1 cellular context compared by ENCODE assay signal in genomic region chr1:116475850-116476218, GRCh38.
A peak's percentile ranks its signal among the peaks of the same experiment; 100 is the strongest.
TF ChIP-seq lines count a peak whose summit lies in the region.

No MANE protein-coding gene starts in this region.

TF ChIP-seq in HepG2, 621 proteins besides CTCF, POLR2A, EP300 and RAD21 (continues in another document):
- no peak for TF ChIP-seq NCOA5 (CRISPR knock-in tag; IDR thresholded peaks at IDR 0.05)
- TF ChIP-seq HINFP (CRISPR knock-in tag; IDR thresholded peaks at IDR 0.05; ENCODE audit: low read depth) = no peak
- no peak for TF ChIP-seq HMGXB3 (CRISPR knock-in tag; IDR thresholded peaks at IDR 0.05; ENCODE audit: borderline replicate concordance)
- peak; percentile 45 for TF ChIP-seq ZNF883 (CRISPR knock-in tag; IDR thresholded peaks at IDR 0.05; ENCODE audit: not compliant biosample characterization)
- TF ChIP-seq STAT5B (CRISPR knock-in tag; IDR thresholded peaks at IDR 0.05) = no peak
- TF ChIP-seq FUBP1 (CRISPR knock-in tag; IDR thresholded peaks at IDR 0.05; ENCODE audit: borderline replicate concordance) = no peak
- no peak for TF ChIP-seq TRAFD1 (CRISPR knock-in tag; IDR thresholded peaks at IDR 0.05; ENCODE audit: borderline replicate concordance)
- TF ChIP-seq ZNF772 (CRISPR knock-in tag; IDR thresholded peaks at IDR 0.05) = no peak
- no peak for TF ChIP-seq MYC (CRISPR knock-in tag; IDR thresholded peaks at IDR 0.05; ENCODE audit: borderline replicate concordance)
- TF ChIP-seq ZNF580 (CRISPR knock-in tag; IDR thresholded peaks at IDR 0.05; ENCODE audit: borderline replicate concordance, low read depth) = 0 out of 2 replicates have a peak, but pooled peaks have one; percentile 4
- TF ChIP-seq ZFP91 (CRISPR knock-in tag; IDR thresholded peaks at IDR 0.05; ENCODE audit: borderline replicate concordance) = peak; percentile 6; the same call in 1 of the 2 replicates
- no peak for TF ChIP-seq TOPORS (CRISPR knock-in tag; IDR thresholded peaks at IDR 0.05)
- 0 out of 2 replicates have a peak, but pooled peaks have one; percentile 43 for TF ChIP-seq ZNF572 (CRISPR knock-in tag; IDR thresholded peaks at IDR 0.05)
- TF ChIP-seq ZNF547 (CRISPR knock-in tag; IDR thresholded peaks at IDR 0.05) = 0 out of 2 replicates have a peak, but pooled peaks have one; percentile 72
- TF ChIP-seq HOXA9 (CRISPR knock-in tag; IDR thresholded peaks at IDR 0.05; ENCODE audit: borderline replicate concordance) = no peak
- 0 out of 2 replicates have a peak, but pooled peaks have one; percentile 16 for TF ChIP-seq ZNF296 (CRISPR knock-in tag; conservative IDR thresholded peaks at IDR 0.05)
- TF ChIP-seq ZNF570 (CRISPR knock-in tag; IDR thresholded peaks at IDR 0.05; ENCODE audit: borderline replicate concordance) = no peak
- TF ChIP-seq TMF1 (CRISPR knock-in tag; IDR thresholded peaks at IDR 0.05; ENCODE audit: low read depth) = no peak
- 0 out of 2 replicates have a peak, but pooled peaks have one; percentile 1 for TF ChIP-seq SRY (CRISPR knock-in tag; IDR thresholded peaks at IDR 0.05)
- TF ChIP-seq PHF8 (CRISPR knock-in tag; IDR thresholded peaks at IDR 0.05) = peak; percentile 9; the same call in 1 of the 2 replicates
- TF ChIP-seq E2F2 (CRISPR knock-in tag; IDR thresholded peaks at IDR 0.05; ENCODE audit: borderline replicate concordance) = no peak
- TF ChIP-seq SOX5 (CRISPR knock-in tag; IDR thresholded peaks at IDR 0.05; ENCODE audit: borderline replicate concordance) = no peak
- TF ChIP-seq THAP9 (CRISPR knock-in tag; IDR thresholded peaks at IDR 0.05; ENCODE audit: borderline replicate concordance) = no peak
- 0 out of 2 replicates have a peak, but pooled peaks have one; percentile 71 for TF ChIP-seq FOXO4 (CRISPR knock-in tag; conservative IDR thresholded peaks at IDR 0.05)
- TF ChIP-seq ELF3 (CRISPR knock-in tag; IDR thresholded peaks at IDR 0.05) = no peak
- TF ChIP-seq ZNF737 (CRISPR knock-in tag; IDR thresholded peaks at IDR 0.05; ENCODE audit: borderline replicate concordance) = 0 out of 2 replicates have a peak, but pooled peaks have one; percentile 10
- TF ChIP-seq MLXIP (CRISPR knock-in tag; IDR thresholded peaks at IDR 0.05; ENCODE audit: borderline replicate concordance) = no peak
- no peak for TF ChIP-seq ZNF329 (CRISPR knock-in tag; IDR thresholded peaks at IDR 0.05; ENCODE audit: low read depth)
- TF ChIP-seq KMT2A (CRISPR knock-in tag; IDR thresholded peaks at IDR 0.05) = peak; percentile 7; the same call in 1 of the 2 replicates
- peak; percentile 7; the same call in 1 of the 2 replicates for TF ChIP-seq MTA1 (CRISPR knock-in tag; IDR thresholded peaks at IDR 0.05; ENCODE audit: borderline replicate concordance)
- 0 out of 2 replicates have a peak, but pooled peaks have one; percentile 23 for TF ChIP-seq GMEB1 (CRISPR knock-in tag; IDR thresholded peaks at IDR 0.05; ENCODE audit: borderline replicate concordance)
- no peak for TF ChIP-seq TEAD3 (CRISPR knock-in tag; optimal IDR thresholded peaks at IDR 0.05; ENCODE audit: borderline replicate concordance)
